In genomic region chr20:36862857-36863668, GRCh38 we compare ENCODE assay signal across 8 cellular contexts. TPM values are rescaled to one million over a fixed set of nuclear protein-coding genes. Genes with fewer than 3 reads are reported as not detected.
DNase-seq lines count a peak whose midpoint lies in the region; ATAC-seq, FAIRE-seq and TF ChIP-seq lines count a peak whose summit lies in the region.

No MANE protein-coding gene starts in this region.

- CTCF ChIA-PET in IMR-90 (lab: Yijun Ruan, JAX): interaction anchor here (0.5 to 1.0 kb wide), 9 partner anchors 15 to 711 kb away, joined by 3 to 6 read pairs (median 3); partner anchors contain the start of gene DSN1

- H3K9me3 ChIP-seq in IMR-90 (ENCODE audit: control insufficient read depth, insufficient read depth, low read length): no peaks in the 10 kb centered on the region

- TF ChIP-seq CTCF in D721Med (IDR thresholded peaks at IDR 0.05; ENCODE audit: insufficient read depth, missing control alignments): no peak
- TF ChIP-seq CTCF in IMR-90 (conservative IDR thresholded peaks at IDR 0.05; ENCODE audit: low read depth, low read length): no peak
- TF ChIP-seq CTCF in epithelial cell of proximal tubule (conservative IDR thresholded peaks at IDR 0.05; ENCODE audit: low read depth, low read length): no peak
- TF ChIP-seq CTCF in retinal pigment epithelial cell (conservative IDR thresholded peaks at IDR 0.05; ENCODE audit: low read depth, low read length): no peak

- no peak overlapping the region for H2BK15ac ChIP-seq in IMR-90 (ENCODE audit: low read depth, low read length)

- POLR2A ChIA-PET in IMR-90 (lab: Charles Lee; ENCODE audit: unreplicated experiment): no interaction called here

- peak overlapping the region; percentile 67 for H2BK5ac ChIP-seq in IMR-90 (ENCODE audit: low read depth, low read length, poor library complexity, severe bottlenecking)

- DNase-seq in D721Med (ENCODE audit: insufficient read length, low spot score) (peak; percentile 44), IMR-90 (no peak), epithelial cell of proximal tubule (ENCODE audit: low read depth) (no peak), retinal pigment epithelial cell (ENCODE audit: low read depth) (no peak), RPMI8226 (no peak), NCI-H1436 (lab: John Stamatoyannopoulos, UW) (no peak), iPS-NIHi11 (ENCODE audit: low spot score) (no peak)

- H2BK120ac ChIP-seq in IMR-90 (ENCODE audit: low read depth, low read length): no peak overlapping the region

- BruUV-seq in IMR-90 (replicated peaks; lab: Mats Ljungman, UMichigan): no TSS peak

- no peak for TF ChIP-seq RAD21 in IMR-90 (IDR thresholded peaks at IDR 0.05; ENCODE audit: low read length)

- H3K4me1 ChIP-seq in IMR-90 (ENCODE audit: control insufficient read depth, insufficient read depth, low read length): peaks cover 25% of the 10 kb centered on the region

- H3K56ac ChIP-seq in IMR-90 (ENCODE audit: extremely low read depth, insufficient read depth, low read length): no peak overlapping the region

- 0% methylated on average over 56 of the region's 129 CpGs; no CpG with 5 or more reads in 1 of the 2 experiments for WGBS in IMR-90 (ENCODE audit: extremely low coverage in 2 of 2, insufficient read length in 1 of 2), 2 experiments

- H2AK5ac ChIP-seq in IMR-90 (ENCODE audit: low read depth, low read length): no peak overlapping the region

- peak overlapping the region; percentile 100 for H2AK9ac ChIP-seq in IMR-90 (replicated peaks; ENCODE audit: low read depth, low read length, poor library complexity)

- no peak overlapping the region for H2BK20ac ChIP-seq in IMR-90 (ENCODE audit: low read depth, low read length)

- no peak for TF ChIP-seq POLR2A in IMR-90 (IDR thresholded peaks at IDR 0.05; ENCODE audit: low read depth, low read length)

- no peaks in the 10 kb centered on the region for H3K27me3 ChIP-seq in IMR-90 (ENCODE audit: control insufficient read depth, insufficient read depth, low read length)

- peak overlapping the region; percentile 34; the same call in 1 of the 2 replicates for H3K27ac ChIP-seq in IMR-90 (ENCODE audit: insufficient read depth, low read length)

- peaks cover 44% of the 10 kb centered on the region for H4K20me1 ChIP-seq in IMR-90 (ENCODE audit: insufficient read depth, low read length)

- no peak overlapping the region for H3K18ac ChIP-seq in IMR-90 (ENCODE audit: low read depth, low read length)

- no peak overlapping the region for H4K8ac ChIP-seq in IMR-90 (ENCODE audit: low read depth in 2 of 2, low read length in 2 of 2)

- no peak overlapping the region for H3K4ac ChIP-seq in IMR-90 (ENCODE audit: low read depth, low read length)

- intact Hi-C loops in IMR-90 (cut with micrococcal nuclease): loop anchor here (1.0 to 10.0 kb wide), 4 partner anchors 28 to 198 kb away; no protein-coding TSS in a partner anchor

- H4K91ac ChIP-seq in IMR-90 (ENCODE audit: insufficient read depth, low read depth, low read length): no peak overlapping the region

- ATAC-seq in GM21447 (IDR thresholded peaks at IDR 0.05; ENCODE audit: unreplicated experiment) (peak; percentile 10), IMR-90 (ENCODE audit: low read depth) (peak; percentile 1)

- peak overlapping the region; percentile 94; the same call in 1 of the 2 replicates for H3K4me2 ChIP-seq in IMR-90 (ENCODE audit: low read depth, low read length)

- H3K9ac ChIP-seq in IMR-90 (ENCODE audit: low read depth, low read length): peak overlapping the region; percentile 15

- H3K9me1 ChIP-seq in IMR-90 (ENCODE audit: insufficient read depth, low read length): peaks cover 20% of the 10 kb centered on the region

- H3K79me1 ChIP-seq in IMR-90 (ENCODE audit: low read depth in 1 of 2, low read length in 2 of 2): peaks cover 8 to 39% of the 10 kb centered on the region in 2 experiments; a peak in 3 of 4 replicates

- peaks cover 2% of the 10 kb centered on the region; the same call in 1 of the 2 replicates for H3K36me3 ChIP-seq in IMR-90 (ENCODE audit: control insufficient read depth, insufficient read depth, low read length)

- H3K4me3 ChIP-seq in IMR-90 (ENCODE audit: insufficient read depth, low read depth, low read length) (peak overlapping the region; percentile 62), epithelial cell of proximal tubule (ENCODE audit: low read depth, low read length) (peak overlapping the region; percentile 70), retinal pigment epithelial cell (ENCODE audit: low read length) (peak overlapping the region; percentile 63)

- no peak overlapping the region for H4K5ac ChIP-seq in IMR-90 (ENCODE audit: low read depth, low read length)

- H3K23ac ChIP-seq in IMR-90 (ENCODE audit: low read depth, low read length): no peak overlapping the region

- peak overlapping the region; percentile 91 for H2AFZ ChIP-seq in IMR-90 (replicated peaks; ENCODE audit: low read length, poor library complexity)

- in situ Hi-C loops in IMR-90 (cut with MboI; ENCODE audit: low sequenced_read_pairs): no loop called here

- no peak overlapping the region for H3K14ac ChIP-seq in IMR-90 (replicated peaks; ENCODE audit: low read depth, low read length)

- no peak for FAIRE-seq in D721Med (lab: Jason Lieb, UNC)

- dilution Hi-C loops in IMR-90 (cut with HindIII; ENCODE audit: low sequenced_read_pairs, unreplicated experiment): loop anchor here (10.0 kb wide), 1 partner anchor 58 kb away; no protein-coding TSS in a partner anchor

TF ChIP-seq in IMR-90, 13 proteins besides CTCF, POLR2A, EP300 and RAD21:
- TF ChIP-seq CEBPB (IDR thresholded peaks at IDR 0.05; ENCODE audit: low read depth, low read length) (no peak), MAZ (IDR thresholded peaks at IDR 0.05; ENCODE audit: borderline replicate concordance, low read depth, low read length) (no peak), SMC3 (IDR thresholded peaks at IDR 0.05; ENCODE audit: low read depth, low read length) (no peak), MXI1 (IDR thresholded peaks at IDR 0.05; ENCODE audit: borderline replicate concordance, low read depth, low read length) (no peak), NFE2L2 (IDR thresholded peaks at IDR 0.05; ENCODE audit: low read depth, low read length) (no peak), MAFK (IDR thresholded peaks at IDR 0.05; ENCODE audit: low read depth, low read length) (no peak)
- TF ChIP-seq, protein P1, sequence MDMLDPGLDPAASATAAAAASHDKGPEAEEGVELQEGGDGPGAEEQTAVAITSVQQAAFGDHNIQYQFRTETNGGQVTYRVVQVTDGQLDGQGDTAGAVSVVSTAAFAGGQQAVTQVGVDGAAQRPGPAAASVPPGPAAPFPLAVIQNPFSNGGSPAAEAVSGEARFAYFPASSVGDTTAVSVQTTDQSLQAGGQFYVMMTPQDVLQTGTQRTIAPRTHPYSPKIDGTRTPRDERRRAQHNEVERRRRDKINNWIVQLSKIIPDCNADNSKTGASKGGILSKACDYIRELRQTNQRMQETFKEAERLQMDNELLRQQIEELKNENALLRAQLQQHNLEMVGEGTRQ (IDR thresholded peaks at IDR 0.05; ENCODE audit: low read depth, low read length): no peak

RNA-seq across cellular contexts. Expression of gene TLDC2, which starts 12.9 kb away (rescaled TPM):
- total RNA-seq in IMR-90 (2012; rRNA removed) (under 0.01 and 0.18 TPM in 2 replicates), epithelial cell of proximal tubule (0.17 and 1.1 TPM in 2 replicates)
- polyA plus RNA-seq in IMR-90 (2012; rRNA removed): 0.07 and 0.19 TPM in 2 replicates
- 0.05 and 0.08 TPM in 2 replicates for polyA plus RNA-seq in IMR-90 (2012; cell fraction: cytosol; rRNA removed)
- 0.07 and 0.10 TPM in 2 replicates for polyA plus RNA-seq in IMR-90 (2012; cell fraction: nucleus; rRNA removed; ENCODE audit: low replicate concordance)
